ENCODE assay signal across 26 cellular contexts in genomic region chr2:74428675-74429074, GRCh38.
"Had no signal": no experiment of that assay in that cellular context is flagged by ENCODE, and none has a peak within 500 bp of the region (broad histone marks: within the 10 kb centered on the region; RNA-seq: fewer than 3 reads in every experiment).

No MANE protein-coding gene starts in this region.

- H3K4me1 ChIP-seq: adrenal gland, left lung, pancreas, prostate gland had no signal

- H3K27me3 Mint-ChIP-seq: activated B cell treated with CpG ODN at 0.5 μM for 24 hours; activated naive CD8-positive, alpha-beta T cell treated with anti-CD3 and anti-CD28 coated beads for 36 hours; brain; effector memory CD8-positive, alpha-beta T cell; natural killer cell treated with Interleukin-12 subunit alpha and Interleukin-12 subunit beta and Interleukin-15 and Interleukin-18, amount 100 ng/mL, for 72 hours had no signal

- H3K36me3 Mint-ChIP-seq: natural killer cell treated with Interleukin-12 subunit alpha and Interleukin-12 subunit beta and Interleukin-15 and Interleukin-18, amount 100 ng/mL, for 72 hours had no signal

- H3K4me1 Mint-ChIP-seq: activated B cell treated with CpG ODN at 0.5 μM for 24 hours; activated naive CD8-positive, alpha-beta T cell treated with anti-CD3 and anti-CD28 coated beads for 36 hours had no signal

- H3K36me3 ChIP-seq: neutrophil had no signal

- ATAC-seq: effector memory CD8-positive, alpha-beta T cell; left lung; natural killer cell treated with Interleukin-12 subunit alpha and Interleukin-12 subunit beta and Interleukin-15 and Interleukin-18, amount 100 ng/mL, for 72 hours; pancreas had no signal

- H3K27ac ChIP-seq: adrenal gland, esophagus squamous epithelium, left lung, neutrophil, pancreas, prostate gland had no signal

- H3K27ac Mint-ChIP-seq: activated B cell treated with CpG ODN at 0.5 μM for 24 hours; activated naive CD4-positive, alpha-beta T cell treated with anti-CD3 and anti-CD28 coated beads for 36 hours; activated naive CD8-positive, alpha-beta T cell treated with anti-CD3 and anti-CD28 coated beads for 36 hours; natural killer cell treated with Interleukin-12 subunit alpha and Interleukin-12 subunit beta and Interleukin-15 and Interleukin-18, amount 100 ng/mL, for 72 hours had no signal

- DNase-seq: activated B cell treated with CpG ODN at 0.5 μM for 24 hours; activated CD4-positive, alpha-beta T cell treated with anti-CD3 and anti-CD28 coated beads, Interleukin-2, amount 50 U/mL, for 4 hours; activated effector memory CD4-positive, alpha-beta T cell treated with Interleukin-2 at 50 U/mL for 16 hours; activated naive CD4-positive, alpha-beta T cell treated with anti-CD3 and anti-CD28 coated beads for 36 hours; activated naive CD8-positive, alpha-beta T cell treated with anti-CD3 and anti-CD28 coated beads for 36 hours; activated T-cell treated with anti-CD3 and anti-CD28 coated beads for 4 hours; adrenal gland; aorta; cortex of kidney; effector memory CD8-positive, alpha-beta T cell; esophagus squamous epithelium; left lung; mesendoderm; mucosa of descending colon; pancreas; retina; stimulated activated naive CD4-positive, alpha-beta T cell; T-helper 2 cell had no signal

- H3K27me3 ChIP-seq: adrenal gland, esophagus squamous epithelium, left lung, neutrophil, pancreas, tibial nerve had no signal

- FAIRE-seq: frontal cortex, islet of Langerhans, pancreas had no signal

- H3K4me3 Mint-ChIP-seq: activated B cell treated with CpG ODN at 0.5 μM for 24 hours; activated naive CD4-positive, alpha-beta T cell treated with anti-CD3 and anti-CD28 coated beads for 36 hours; activated naive CD8-positive, alpha-beta T cell treated with anti-CD3 and anti-CD28 coated beads for 36 hours; brain; effector memory CD8-positive, alpha-beta T cell; natural killer cell treated with Interleukin-12 subunit alpha and Interleukin-12 subunit beta and Interleukin-15 and Interleukin-18, amount 100 ng/mL, for 72 hours had no signal

- H3K4me3 ChIP-seq: adrenal gland, esophagus squamous epithelium, left lung, lung, mucosa of descending colon, pancreas, prostate gland, tibial nerve had no signal

- H3K9me3 ChIP-seq: adrenal gland, esophagus squamous epithelium, left lung, mucosa of descending colon, neutrophil, pancreas, prostate gland, tibial nerve had no signal

- H3K9me3 Mint-ChIP-seq: activated B cell treated with CpG ODN at 0.5 μM for 24 hours; activated naive CD4-positive, alpha-beta T cell treated with anti-CD3 and anti-CD28 coated beads for 36 hours; activated naive CD8-positive, alpha-beta T cell treated with anti-CD3 and anti-CD28 coated beads for 36 hours; brain; effector memory CD8-positive, alpha-beta T cell; natural killer cell treated with Interleukin-12 subunit alpha and Interleukin-12 subunit beta and Interleukin-15 and Interleukin-18, amount 100 ng/mL, for 72 hours had no signal
